In the genomic region with DNA sequence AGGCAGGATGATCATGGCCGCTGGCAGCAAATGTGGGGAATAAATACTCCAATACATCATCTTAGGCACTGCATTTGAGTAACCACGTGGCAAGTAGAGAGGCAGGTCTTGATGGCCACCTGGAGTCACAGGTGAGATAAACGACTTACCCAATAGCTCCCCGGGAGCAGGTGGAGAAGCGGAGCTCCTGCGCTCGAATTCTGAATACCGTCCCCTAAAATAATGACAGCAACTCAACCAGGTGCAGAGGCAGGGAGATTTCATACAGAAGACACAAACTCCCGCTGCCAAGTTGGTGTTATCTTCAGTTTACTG, we compare ENCODE assay signal across 1 cellular context.
TF ChIP-seq lines count a peak whose summit lies in the region.

No MANE protein-coding gene starts in this region.

TF ChIP-seq in IMR-90, 13 proteins besides CTCF, POLR2A, EP300 and RAD21:
- TF ChIP-seq BHLHE40 (IDR thresholded peaks at IDR 0.05; ENCODE audit: low read depth, low read length) (no peak), CEBPB (IDR thresholded peaks at IDR 0.05; ENCODE audit: low read depth, low read length) (no peak), MAZ (IDR thresholded peaks at IDR 0.05; ENCODE audit: borderline replicate concordance, low read depth, low read length) (no peak), FOS (IDR thresholded peaks at IDR 0.05; ENCODE audit: low read depth, low read length) (no peak), SMC3 (IDR thresholded peaks at IDR 0.05; ENCODE audit: low read depth, low read length) (no peak), RFX5 (IDR thresholded peaks at IDR 0.05; ENCODE audit: low read depth, low read length) (no peak), CHD1 (IDR thresholded peaks at IDR 0.05; ENCODE audit: low read depth, low read length) (no peak), MAFK (IDR thresholded peaks at IDR 0.05; ENCODE audit: low read depth, low read length) (no peak), RCOR1 (IDR thresholded peaks at IDR 0.05; ENCODE audit: insufficient replicate concordance, low read length) (no peak), MXI1 (IDR thresholded peaks at IDR 0.05; ENCODE audit: borderline replicate concordance, low read depth, low read length) (no peak), NFE2L2 (IDR thresholded peaks at IDR 0.05; ENCODE audit: low read depth, low read length) (no peak)
- TF ChIP-seq, protein P1, sequence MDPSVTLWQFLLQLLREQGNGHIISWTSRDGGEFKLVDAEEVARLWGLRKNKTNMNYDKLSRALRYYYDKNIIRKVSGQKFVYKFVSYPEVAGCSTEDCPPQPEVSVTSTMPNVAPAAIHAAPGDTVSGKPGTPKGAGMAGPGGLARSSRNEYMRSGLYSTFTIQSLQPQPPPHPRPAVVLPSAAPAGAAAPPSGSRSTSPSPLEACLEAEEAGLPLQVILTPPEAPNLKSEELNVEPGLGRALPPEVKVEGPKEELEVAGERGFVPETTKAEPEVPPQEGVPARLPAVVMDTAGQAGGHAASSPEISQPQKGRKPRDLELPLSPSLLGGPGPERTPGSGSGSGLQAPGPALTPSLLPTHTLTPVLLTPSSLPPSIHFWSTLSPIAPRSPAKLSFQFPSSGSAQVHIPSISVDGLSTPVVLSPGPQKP (IDR thresholded peaks at IDR 0.05; ENCODE audit: borderline replicate concordance, low read depth, low read length): no peak
- TF ChIP-seq, protein P2, sequence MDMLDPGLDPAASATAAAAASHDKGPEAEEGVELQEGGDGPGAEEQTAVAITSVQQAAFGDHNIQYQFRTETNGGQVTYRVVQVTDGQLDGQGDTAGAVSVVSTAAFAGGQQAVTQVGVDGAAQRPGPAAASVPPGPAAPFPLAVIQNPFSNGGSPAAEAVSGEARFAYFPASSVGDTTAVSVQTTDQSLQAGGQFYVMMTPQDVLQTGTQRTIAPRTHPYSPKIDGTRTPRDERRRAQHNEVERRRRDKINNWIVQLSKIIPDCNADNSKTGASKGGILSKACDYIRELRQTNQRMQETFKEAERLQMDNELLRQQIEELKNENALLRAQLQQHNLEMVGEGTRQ (IDR thresholded peaks at IDR 0.05; ENCODE audit: low read depth, low read length): no peak
